ENCODE assay signal across 22 cellular contexts in genomic region chr13:21231426-21231945, GRCh38. TPM values are rescaled to one million over a fixed set of nuclear protein-coding genes. Genes with fewer than 3 reads are reported as not detected.
DNase-seq lines count a peak whose midpoint lies in the region; TF ChIP-seq lines count a peak whose summit lies in the region.
"Had no signal": no experiment of that assay in that cellular context is flagged by ENCODE, and none has a peak within 500 bp of the region (broad histone marks: within the 10 kb centered on the region; RNA-seq: fewer than 3 reads in every experiment).

No MANE protein-coding gene starts in this region.

- H3K27ac ChIP-seq in VCaP, result peak overlapping the region; percentile 69
- H3K27ac ChIP-seq: HL-60, SJCRH30 had no signal

- H3K36me3 Mint-ChIP-seq in T-helper 1 cell treated with Interleukin-12 subunit alpha and Interleukin-12 subunit beta and Interleukin-4 antibody, amounts not matched to agents 30 μg/mL and 1 μg/mL, for 36 hours (ENCODE audit: low read depth), result no peaks in the 10 kb centered on the region
- H3K36me3 Mint-ChIP-seq: CD8-positive, alpha-beta memory T cell had no signal

- TF ChIP-seq CTCF in VCaP (conservative IDR thresholded peaks at IDR 0.05), result no peak
- TF ChIP-seq CTCF in fibroblast of villous mesenchyme (IDR thresholded peaks at IDR 0.05; ENCODE audit: insufficient read depth, low read depth, low read length), result no peak

- H3K27me3 Mint-ChIP-seq in T-helper 1 cell treated with Interleukin-12 subunit alpha and Interleukin-12 subunit beta and Interleukin-4 antibody, amounts not matched to agents 30 μg/mL and 1 μg/mL, for 36 hours (ENCODE audit: low read depth), result peaks cover 6% of the 10 kb centered on the region

- peak overlapping the region; percentile 55 for H3K27ac Mint-ChIP-seq in T-helper 1 cell treated with Interleukin-12 subunit alpha and Interleukin-12 subunit beta and Interleukin-4 antibody, amounts not matched to agents 30 μg/mL and 1 μg/mL, for 36 hours
- H3K27ac Mint-ChIP-seq: CD8-positive, alpha-beta memory T cell; GM23338 had no signal

- no peak overlapping the region for H3K4me3 ChIP-seq in fibroblast of villous mesenchyme (ENCODE audit: low read depth, low read length)
- H3K4me3 ChIP-seq: GM12878, GM23338, Peyer's patch, SJCRH30 had no signal

- H3K9me3 Mint-ChIP-seq in T-helper 1 cell treated with Interleukin-12 subunit alpha and Interleukin-12 subunit beta and Interleukin-4 antibody, amounts not matched to agents 30 μg/mL and 1 μg/mL, for 36 hours, result no peaks in the 10 kb centered on the region
- H3K9me3 Mint-ChIP-seq: CD8-positive, alpha-beta memory T cell; GM23338 had no signal

- peaks cover 14% of the 10 kb centered on the region for H3K4me1 Mint-ChIP-seq in T-helper 1 cell treated with Interleukin-12 subunit alpha and Interleukin-12 subunit beta and Interleukin-4 antibody, amounts not matched to agents 30 μg/mL and 1 μg/mL, for 36 hours (ENCODE audit: low read depth)
- H3K4me1 Mint-ChIP-seq: GM23338 had no signal

- no peak overlapping the region for H3K4me3 Mint-ChIP-seq in T-helper 1 cell treated with Interleukin-12 subunit alpha and Interleukin-12 subunit beta and Interleukin-4 antibody, amounts not matched to agents 30 μg/mL and 1 μg/mL, for 36 hours
- H3K4me3 Mint-ChIP-seq: CD8-positive, alpha-beta memory T cell; GM23338 had no signal

- DNase-seq in T-helper 1 cell (no peak), EH (ENCODE audit: low read depth) (peak; percentile 16), fibroblast of villous mesenchyme (ENCODE audit: low read depth) (peak; percentile 6), NCI-H2081 treated with DMSO at 0.1 percent for 48 hours (lab: John Stamatoyannopoulos, UW) (no peak), cerebellum (ENCODE audit: low spot score) (no peak), HPDE6-E6E7 (ENCODE audit: extremely low spot score) (no peak)
- DNase-seq: 8988T; C1 segment of cervical spinal cord; Calu3; CD8-positive, alpha-beta memory T cell; KG1; NCI-H1694; NCI-H2081; NCI-H2171 treated with DMSO at 0.1 percent for 48 hours; NCI-H526; Peyer's patch; SJCRH30 had no signal

RNA-seq across cellular contexts. Expression of gene MRPL57, which starts 55.0 kb away (rescaled TPM):
- 20.3 and 25.8 TPM in 2 replicates for total RNA-seq in fibroblast of villous mesenchyme
- 14.1 TPM for total RNA-seq in cerebellum

RNA-seq across cellular contexts. Expression of gene SKA3, which starts 55.1 kb away (rescaled TPM):
- total RNA-seq in fibroblast of villous mesenchyme (12.9 and 24.2 TPM in 2 replicates), cerebellum (12.2 TPM)

Comparison
In these comparisons a context has a peak if more than half of its experiments do, and no peak if none do; other contexts are left out.
1. DNase-seq: peak in EH (single experiment) and fibroblast of villous mesenchyme (single experiment); none in T-helper 1 cell (0 of 5), NCI-H2081 treated with DMSO at 0.1 percent for 48 hours (single experiment), cerebellum (single experiment) and HPDE6-E6E7 (single experiment).